ENCODE assay signal across 10 cellular contexts in genomic region chr11:3055881-3056280, GRCh38. TPM values are rescaled to one million over a fixed set of nuclear protein-coding genes. Genes with fewer than 3 reads are reported as not detected.
DNase-seq lines count a peak whose midpoint lies in the region; ATAC-seq and TF ChIP-seq lines count a peak whose summit lies in the region.
"Had no signal": no experiment of that assay in that cellular context is flagged by ENCODE, and none has a peak within 500 bp of the region (broad histone marks: within the 10 kb centered on the region; RNA-seq: fewer than 3 reads in every experiment).

No MANE protein-coding gene starts in this region.

- TF ChIP-seq CTCF in activated CD8-positive, alpha-beta T cell treated with anti-CD3 and anti-CD28 coated beads for 36 hours (IDR thresholded peaks at IDR 0.05) = no peak

- H3K4me1 ChIP-seq in iPS-15b (ENCODE audit: control insufficient read depth, insufficient read depth, low read length) = peaks cover 4% of the 10 kb centered on the region

- intact Hi-C loops in activated CD8-positive, alpha-beta T cell treated with anti-CD3 and anti-CD28 coated beads for 36 hours (cut with micrococcal nuclease) = no loop called here

- no peaks in the 10 kb centered on the region for H3K27me3 Mint-ChIP-seq in activated CD8-positive, alpha-beta memory T cell treated with anti-CD3 and anti-CD28 coated beads, Interleukin-2, amount 10 ng/mL, durations not matched to agents 7 days and 5 days
- H3K27me3 Mint-ChIP-seq in activated CD8-positive, alpha-beta T cell treated with anti-CD3 and anti-CD28 coated beads for 36 hours = no peaks in the 10 kb centered on the region
- no peaks in the 10 kb centered on the region for H3K27me3 Mint-ChIP-seq in stimulated activated memory B cell treated with anti-CD40 and anti-IgM and Interleukin-4, amounts not matched to agents 10 μg/mL and 1 μg/mL and 100 μg/mL, for 72 hours

- H3K36me3 Mint-ChIP-seq in activated CD8-positive, alpha-beta memory T cell treated with anti-CD3 and anti-CD28 coated beads, Interleukin-2, amount 10 ng/mL, durations not matched to agents 7 days and 5 days = peaks cover 19% of the 10 kb centered on the region
- H3K36me3 Mint-ChIP-seq in activated CD8-positive, alpha-beta T cell treated with anti-CD3 and anti-CD28 coated beads for 36 hours (ENCODE audit: low read depth) = peaks cover 22% of the 10 kb centered on the region
- H3K36me3 Mint-ChIP-seq in stimulated activated memory B cell treated with anti-CD40 and anti-IgM and Interleukin-4, amounts not matched to agents 10 μg/mL and 1 μg/mL and 100 μg/mL, for 72 hours = no peaks in the 10 kb centered on the region

- DNase-seq in activated CD8-positive, alpha-beta memory T cell treated with anti-CD3 and anti-CD28 coated beads, Interleukin-2, amount 10 ng/mL, durations not matched to agents 7 days and 5 days = no peak
- DNase-seq in activated CD8-positive, alpha-beta memory T cell treated with anti-CD3 and anti-CD28 coated beads, Interleukin-2, amount 50 U/mL, for 48 hours = no peak
- DNase-seq in activated CD8-positive, alpha-beta T cell treated with anti-CD3 and anti-CD28 coated beads for 36 hours = no peak
- DNase-seq in NCI-H2107 treated with DMSO at 0.1 percent for 48 hours (lab: John Stamatoyannopoulos, UW; ENCODE audit: unreplicated experiment) = no peak
- no peak for DNase-seq in hepatic stellate cell (ENCODE audit: low spot score)
- no peak for DNase-seq in SW 1271 (lab: John Stamatoyannopoulos, UW)
- DNase-seq: islet precursor cell, NCI-H1436 treated with DMSO at 0.1 percent for 48 hours had no signal

- CTCF ChIA-PET in activated CD8-positive, alpha-beta memory T cell treated with anti-CD3 and anti-CD28 coated beads, Interleukin-2, amount 10 ng/mL, durations not matched to agents 7 days and 5 days (lab: Charles Lee) = interaction anchor here (2.1 to 4.7 kb wide), 3 partner anchors 18 to 35 kb away, joined by 5 to 32 read pairs (median 11); no protein-coding TSS in a partner anchor
- CTCF ChIA-PET in activated CD8-positive, alpha-beta T cell treated with anti-CD3 and anti-CD28 coated beads for 36 hours (lab: Charles Lee) = interaction anchor here (2.0 kb wide), 2 partner anchors 35 to 66 kb away, joined by 5 to 11 read pairs; no protein-coding TSS in a partner anchor

- ATAC-seq in activated CD8-positive, alpha-beta memory T cell treated with anti-CD3 and anti-CD28 coated beads, Interleukin-2, amount 10 ng/mL, durations not matched to agents 7 days and 5 days = no peak
- ATAC-seq in activated CD8-positive, alpha-beta T cell treated with anti-CD3 and anti-CD28 coated beads for 36 hours = no peak
- ATAC-seq in stimulated activated memory B cell treated with anti-CD40 and anti-IgM and Interleukin-4, amounts not matched to agents 10 μg/mL and 1 μg/mL and 100 μg/mL, for 72 hours = no peak

- no peaks in the 10 kb centered on the region for H3K9me3 Mint-ChIP-seq in activated CD8-positive, alpha-beta memory T cell treated with anti-CD3 and anti-CD28 coated beads, Interleukin-2, amount 10 ng/mL, durations not matched to agents 7 days and 5 days (ENCODE audit: low read depth)
- H3K9me3 Mint-ChIP-seq in activated CD8-positive, alpha-beta T cell treated with anti-CD3 and anti-CD28 coated beads for 36 hours = no peaks in the 10 kb centered on the region
- no peaks in the 10 kb centered on the region for H3K9me3 Mint-ChIP-seq in stimulated activated memory B cell treated with anti-CD40 and anti-IgM and Interleukin-4, amounts not matched to agents 10 μg/mL and 1 μg/mL and 100 μg/mL, for 72 hours

- H3K27ac Mint-ChIP-seq in activated CD8-positive, alpha-beta memory T cell treated with anti-CD3 and anti-CD28 coated beads, Interleukin-2, amount 10 ng/mL, durations not matched to agents 7 days and 5 days = peak overlapping the region; percentile 85
- H3K27ac Mint-ChIP-seq in activated CD8-positive, alpha-beta T cell treated with anti-CD3 and anti-CD28 coated beads for 36 hours = peak overlapping the region; percentile 84
- peak overlapping the region; percentile 89 for H3K27ac Mint-ChIP-seq in stimulated activated memory B cell treated with anti-CD40 and anti-IgM and Interleukin-4, amounts not matched to agents 10 μg/mL and 1 μg/mL and 100 μg/mL, for 72 hours

- peak overlapping the region; percentile 90 for H3K4me3 ChIP-seq in iPS-15b (ENCODE audit: low read depth, low read length)

- POLR2A ChIA-PET in activated CD8-positive, alpha-beta T cell treated with anti-CD3 and anti-CD28 coated beads for 36 hours (lab: Charles Lee) = interaction anchor here (0.9 to 2.1 kb wide), 4 partner anchors 11 to 114 kb away, joined by 3 to 9 read pairs (median 4); no protein-coding TSS in a partner anchor

- H3K4me1 Mint-ChIP-seq in activated CD8-positive, alpha-beta memory T cell treated with anti-CD3 and anti-CD28 coated beads, Interleukin-2, amount 10 ng/mL, durations not matched to agents 7 days and 5 days = peaks cover 47% of the 10 kb centered on the region
- peaks cover 44% of the 10 kb centered on the region for H3K4me1 Mint-ChIP-seq in activated CD8-positive, alpha-beta T cell treated with anti-CD3 and anti-CD28 coated beads for 36 hours (ENCODE audit: low read depth)
- peaks cover 59% of the 10 kb centered on the region for H3K4me1 Mint-ChIP-seq in stimulated activated memory B cell treated with anti-CD40 and anti-IgM and Interleukin-4, amounts not matched to agents 10 μg/mL and 1 μg/mL and 100 μg/mL, for 72 hours

- H3K36me3 ChIP-seq in iPS-15b (ENCODE audit: control insufficient read depth, insufficient read depth, low read length) = peaks cover 5% of the 10 kb centered on the region

- peak overlapping the region; percentile 88 for H3K4me3 Mint-ChIP-seq in activated CD8-positive, alpha-beta memory T cell treated with anti-CD3 and anti-CD28 coated beads, Interleukin-2, amount 10 ng/mL, durations not matched to agents 7 days and 5 days
- peak overlapping the region; percentile 91 for H3K4me3 Mint-ChIP-seq in activated CD8-positive, alpha-beta T cell treated with anti-CD3 and anti-CD28 coated beads for 36 hours
- peak overlapping the region; percentile 95 for H3K4me3 Mint-ChIP-seq in stimulated activated memory B cell treated with anti-CD40 and anti-IgM and Interleukin-4, amounts not matched to agents 10 μg/mL and 1 μg/mL and 100 μg/mL, for 72 hours

- H3K9me3 ChIP-seq in iPS-15b (ENCODE audit: control insufficient read depth, insufficient read depth, low read length) = no peaks in the 10 kb centered on the region

- no peaks in the 10 kb centered on the region for H3K27me3 ChIP-seq in iPS-15b (ENCODE audit: control insufficient read depth, insufficient read depth, low read length)

- peak overlapping the region; percentile 37 for H3K9ac ChIP-seq in iPS-15b (ENCODE audit: low read depth, low read length)

RNA-seq across cellular contexts. Expression of gene CARS1, which starts 1.3 kb away (rescaled TPM):
- 100 to 1,000 TPM; 109 to 119 TPM for total RNA-seq in activated CD8-positive, alpha-beta memory T cell treated with anti-CD3 and anti-CD28 coated beads, Interleukin-2, amount 10 ng/mL, durations not matched to agents 7 days and 5 days
- 10 to 100 TPM; 82.7 to 88.2 TPM for total RNA-seq in activated CD8-positive, alpha-beta T cell treated with anti-CD3 and anti-CD28 coated beads for 36 hours
